Comparison of ENCODE assay signal across 1 cellular context in genomic region chr18:10841203-10841602, GRCh38.
TF ChIP-seq lines count a peak whose summit lies in the region.

No MANE protein-coding gene starts in this region.

TF ChIP-seq in GM12878, 131 proteins besides CTCF, POLR2A, EP300 and RAD21 (continued from another document):
- no peak for TF ChIP-seq USF2 (IDR thresholded peaks at IDR 0.05; ENCODE audit: borderline replicate concordance, low read depth, low read length)
